Comparison of ENCODE assay signal across 1 cellular context in the genomic region with DNA sequence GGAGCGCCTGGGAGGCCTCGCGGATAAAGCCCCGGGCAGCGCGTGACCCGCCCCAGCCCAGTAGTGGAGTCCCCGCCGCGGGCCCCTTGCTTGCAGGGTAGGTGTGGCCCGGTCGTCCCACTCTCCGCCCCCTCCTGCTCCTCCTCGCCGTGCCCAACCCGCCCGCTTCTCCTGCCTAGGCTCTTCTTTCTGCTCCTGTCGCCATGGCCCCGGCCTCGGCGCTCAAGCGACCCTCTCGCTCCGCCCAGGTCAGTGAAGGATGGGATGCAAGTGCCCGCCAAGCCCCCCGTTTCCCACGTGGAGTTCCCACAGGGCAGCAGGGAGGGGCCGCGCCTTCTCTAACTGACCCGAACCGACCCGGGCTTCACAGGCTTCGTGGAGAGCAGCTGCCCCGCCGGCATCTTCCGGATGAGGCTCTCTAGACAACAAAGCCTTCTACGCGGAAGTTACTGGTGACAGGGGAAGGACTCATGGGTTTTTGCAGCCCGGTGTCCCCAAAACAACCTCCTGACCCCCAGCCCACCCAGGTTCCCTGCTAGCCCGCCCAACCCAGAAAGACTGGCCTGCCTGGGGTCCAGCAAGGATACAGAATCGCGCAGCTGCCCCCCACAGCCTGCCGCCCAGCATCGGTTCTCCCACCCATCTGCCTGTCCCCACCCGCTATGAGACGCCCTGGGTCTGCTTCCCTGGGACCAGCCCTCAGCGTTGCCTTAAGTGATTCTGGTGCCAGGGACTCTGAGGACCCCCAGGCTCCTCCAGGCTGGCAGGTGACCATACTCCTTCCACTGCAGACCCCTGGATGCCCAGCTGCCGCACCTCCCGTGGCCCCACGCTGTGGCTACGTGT.
TF ChIP-seq lines count a peak whose summit lies in the region.

No MANE protein-coding gene starts in this region.

TF ChIP-seq in GM12878, 131 proteins besides CTCF, POLR2A, EP300 and RAD21 (continued from another document):
- no peak for TF ChIP-seq SUZ12 (IDR thresholded peaks at IDR 0.05; ENCODE audit: unreplicated experiment)
- TF ChIP-seq, protein P1, sequence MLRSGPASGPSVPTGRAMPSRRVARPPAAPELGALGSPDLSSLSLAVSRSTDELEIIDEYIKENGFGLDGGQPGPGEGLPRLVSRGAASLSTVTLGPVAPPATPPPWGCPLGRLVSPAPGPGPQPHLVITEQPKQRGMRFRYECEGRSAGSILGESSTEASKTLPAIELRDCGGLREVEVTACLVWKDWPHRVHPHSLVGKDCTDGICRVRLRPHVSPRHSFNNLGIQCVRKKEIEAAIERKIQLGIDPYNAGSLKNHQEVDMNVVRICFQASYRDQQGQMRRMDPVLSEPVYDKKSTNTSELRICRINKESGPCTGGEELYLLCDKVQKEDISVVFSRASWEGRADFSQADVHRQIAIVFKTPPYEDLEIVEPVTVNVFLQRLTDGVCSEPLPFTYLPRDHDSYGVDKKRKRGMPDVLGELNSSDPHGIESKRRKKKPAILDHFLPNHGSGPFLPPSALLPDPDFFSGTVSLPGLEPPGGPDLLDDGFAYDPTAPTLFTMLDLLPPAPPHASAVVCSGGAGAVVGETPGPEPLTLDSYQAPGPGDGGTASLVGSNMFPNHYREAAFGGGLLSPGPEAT (IDR thresholded peaks at IDR 0.05; ENCODE audit: low read depth) = no peak
- TF ChIP-seq EGR1 (IDR thresholded peaks at IDR 0.05; ENCODE audit: borderline replicate concordance in 1 of 2, low read depth in 2 of 2, low read length in 2 of 2) = peak in 1 of 2 experiments; percentile 38; a peak in 1 of 3 replicates
- peak; percentile 42; the same call in 1 of the 2 replicates for TF ChIP-seq YY1 (IDR thresholded peaks at IDR 0.05; ENCODE audit: low read depth, low read length)
- TF ChIP-seq IKZF2 (IDR thresholded peaks at IDR 0.05) = no peak
- TF ChIP-seq JUNB (IDR thresholded peaks at IDR 0.05) = no peak
- no peak for TF ChIP-seq BACH1 (IDR thresholded peaks at IDR 0.05; ENCODE audit: borderline replicate concordance)
- TF ChIP-seq IKZF1 (conservative IDR thresholded peaks at IDR 0.05) = peak; percentile 24; the same call in 1 of the 2 replicates
